In genomic region chr2:10521356-10521755, GRCh38 we compare ENCODE assay signal across 2 cellular contexts.
TF ChIP-seq lines count a peak whose summit lies in the region.

No MANE protein-coding gene starts in this region.

TF ChIP-seq in H1, 55 proteins besides CTCF, POLR2A, EP300 and RAD21:
- TF ChIP-seq CTBP2 (IDR thresholded peaks at IDR 0.05; ENCODE audit: borderline replicate concordance, insufficient read depth, insufficient read length, low read length) (no peak), MAX (IDR thresholded peaks at IDR 0.05) (no peak), CHD2 (IDR thresholded peaks at IDR 0.05; ENCODE audit: low read length) (no peak), BRCA1 (IDR thresholded peaks at IDR 0.05; ENCODE audit: low read depth, low read length) (no peak), SIX5 (IDR thresholded peaks at IDR 0.05; ENCODE audit: low read depth, low read length) (no peak), SUZ12 (IDR thresholded peaks at IDR 0.05; ENCODE audit: low read length) (no peak), ASH2L (IDR thresholded peaks at IDR 0.05; ENCODE audit: low read length) (no peak), RNF2 (IDR thresholded peaks at IDR 0.05; ENCODE audit: borderline replicate concordance, low read depth, low read length, missing control alignments, poor library complexity, severe bottlenecking) (no peak), SRF (IDR thresholded peaks at IDR 0.05; ENCODE audit: low read depth, low read length) (no peak), RFX5 (IDR thresholded peaks at IDR 0.05; ENCODE audit: borderline replicate concordance, low read depth, low read length) (no peak), ATF3 (IDR thresholded peaks at IDR 0.05; ENCODE audit: insufficient read depth, low read depth, low read length) (no peak)

TF ChIP-seq in HepG2, 621 proteins besides CTCF, POLR2A, EP300 and RAD21:
- TF ChIP-seq ZNF367 (CRISPR knock-in tag; IDR thresholded peaks at IDR 0.05; ENCODE audit: borderline replicate concordance) (no peak), ZNF512B (CRISPR knock-in tag; IDR thresholded peaks at IDR 0.05; ENCODE audit: borderline replicate concordance) (no peak), REST (IDR thresholded peaks at IDR 0.05; ENCODE audit: borderline replicate concordance in 1 of 2, low read depth in 1 of 2, low read length in 2 of 2) (peak in 1 of 2 experiments; percentile 16; a peak in 1 of 4 replicates), ZNF274 (CRISPR knock-in tag; IDR thresholded peaks at IDR 0.05) (no peak)
